ENCODE assay signal across 27 cellular contexts in the genomic region with DNA sequence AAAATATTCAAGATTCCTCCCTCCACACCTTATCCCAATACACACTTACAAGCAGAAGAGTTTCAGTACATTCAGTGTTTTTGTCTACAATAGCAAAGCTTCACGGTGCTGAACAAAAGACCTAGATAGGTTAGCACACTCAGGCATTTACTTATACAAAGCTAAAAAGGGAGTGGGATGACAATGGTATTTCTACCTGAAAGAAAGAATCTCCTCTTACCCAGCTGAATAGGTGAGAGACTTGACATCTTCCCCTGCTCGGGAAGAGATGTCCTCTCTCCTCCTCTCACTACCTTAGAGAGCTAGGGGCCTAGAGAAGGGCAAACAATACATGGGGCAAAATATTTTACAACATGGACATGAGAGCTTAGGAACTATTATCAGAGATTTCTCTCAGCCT.
"Had no signal": no experiment of that assay in that cellular context is flagged by ENCODE, and none has a peak within 500 bp of the region (broad histone marks: within the 10 kb centered on the region; RNA-seq: fewer than 3 reads in every experiment).

No MANE protein-coding gene starts in this region.

- H3K4me3 Mint-ChIP-seq: activated CD4-positive, alpha-beta memory T cell treated with anti-CD3 and anti-CD28 coated beads for 36 hours; activated CD4-positive, alpha-beta T cell treated with anti-CD3 and anti-CD28 coated beads, Interleukin-2, amount 10 ng/mL, durations not matched to agents 24 days and 14 days; activated naive CD4-positive, alpha-beta T cell treated with anti-CD3 and anti-CD28 coated beads for 36 hours; activated naive CD8-positive, alpha-beta T cell treated with anti-CD3 and anti-CD28 coated beads, Interleukin-2, amount 10 ng/mL, durations not matched to agents 7 days and 5 days; activated T-helper 1 cell treated with anti-CD3 and anti-CD28 coated beads, Interleukin-12 subunit alpha, Interleukin-12 subunit beta, Interleukin-2, Interleukin-4 antibody, amounts not matched to agents 30 ng/mL and 10 ng/mL and 1 ng/mL, durations not matched to agents 14 hours and 24 hours and 36 hours had no signal

- H3K4me3 ChIP-seq: ascending aorta, coronary artery, dorsolateral prefrontal cortex, gastrocnemius medialis, spleen, transverse colon had no signal

- H3K27ac ChIP-seq: ascending aorta, brain microvascular endothelial cell, coronary artery, dorsolateral prefrontal cortex, gastrocnemius medialis, spleen, transverse colon, VCaP had no signal

- H3K9me3 Mint-ChIP-seq: activated CD4-positive, alpha-beta memory T cell treated with anti-CD3 and anti-CD28 coated beads for 36 hours; activated CD4-positive, alpha-beta T cell treated with anti-CD3 and anti-CD28 coated beads, Interleukin-2, amount 10 ng/mL, durations not matched to agents 24 days and 14 days; activated naive CD4-positive, alpha-beta T cell treated with anti-CD3 and anti-CD28 coated beads for 36 hours; activated naive CD8-positive, alpha-beta T cell treated with anti-CD3 and anti-CD28 coated beads, Interleukin-2, amount 10 ng/mL, durations not matched to agents 7 days and 5 days; activated T-helper 1 cell treated with anti-CD3 and anti-CD28 coated beads, Interleukin-12 subunit alpha, Interleukin-12 subunit beta, Interleukin-2, Interleukin-4 antibody, amounts not matched to agents 30 ng/mL and 10 ng/mL and 1 ng/mL, durations not matched to agents 14 hours and 24 hours and 36 hours; naive thymus-derived CD4-positive, alpha-beta T cell had no signal

- DNase-seq: activated CD4-positive, alpha-beta memory T cell treated with anti-CD3 and anti-CD28 coated beads for 36 hours; activated CD4-positive, alpha-beta T cell treated with anti-CD3 and anti-CD28 coated beads, Interleukin-2, amount 10 ng/mL, durations not matched to agents 24 days and 14 days; activated CD4-positive, CD25-positive, alpha-beta regulatory T cell treated with anti-CD3 and anti-CD28 coated beads, Interleukin-2, amount 50 U/mL, for 72 hours; activated CD8-positive, alpha-beta memory T cell treated with anti-CD3 and anti-CD28 coated beads, Interleukin-2, amount 50 U/mL, for 4 hours; activated effector memory CD4-positive, alpha-beta T cell treated with anti-CD3 and anti-CD28 coated beads, Interleukin-2, amount 50 U/mL, for 16 hours; activated naive CD4-positive, alpha-beta T cell treated with anti-CD3 and anti-CD28 coated beads for 36 hours; activated naive CD8-positive, alpha-beta T cell treated with anti-CD3 and anti-CD28 coated beads, Interleukin-2, amount 10 ng/mL, durations not matched to agents 7 days and 5 days; activated T-cell treated with anti-CD3 and anti-CD28 coated beads, Interleukin-2, amount 50 U/mL, for 1 hour; brain microvascular endothelial cell; dorsolateral prefrontal cortex; effector memory CD4-positive, alpha-beta T cell; erythroblast; gastrocnemius medialis; glutamatergic neuron; left colon; midbrain; naive thymus-derived CD4-positive, alpha-beta T cell; right cardiac atrium; spleen; stimulated activated naive CD4-positive, alpha-beta T cell; transverse colon had no signal

- H3K27me3 Mint-ChIP-seq: activated CD4-positive, alpha-beta memory T cell treated with anti-CD3 and anti-CD28 coated beads for 36 hours; activated CD4-positive, alpha-beta T cell treated with anti-CD3 and anti-CD28 coated beads, Interleukin-2, amount 10 ng/mL, durations not matched to agents 24 days and 14 days; activated naive CD8-positive, alpha-beta T cell treated with anti-CD3 and anti-CD28 coated beads, Interleukin-2, amount 10 ng/mL, durations not matched to agents 7 days and 5 days; naive thymus-derived CD4-positive, alpha-beta T cell had no signal

- H3K4me1 ChIP-seq: ascending aorta had no signal

- FAIRE-seq: keratinocyte, urothelium cell line had no signal

- ATAC-seq: gastrocnemius medialis; left colon; naive thymus-derived CD4-positive, alpha-beta T cell; right cardiac atrium had no signal

- H3K36me3 ChIP-seq: ascending aorta, brain microvascular endothelial cell, gastrocnemius medialis, spleen, transverse colon had no signal

- H3K27me3 ChIP-seq: ascending aorta, brain microvascular endothelial cell, dorsolateral prefrontal cortex, gastrocnemius medialis, spleen, transverse colon had no signal

- H3K9me3 ChIP-seq: ascending aorta, gastrocnemius medialis, spleen, transverse colon had no signal

- H3K27ac Mint-ChIP-seq: activated CD4-positive, alpha-beta memory T cell treated with anti-CD3 and anti-CD28 coated beads for 36 hours; activated CD4-positive, alpha-beta T cell treated with anti-CD3 and anti-CD28 coated beads, Interleukin-2, amount 10 ng/mL, durations not matched to agents 24 days and 14 days; activated naive CD4-positive, alpha-beta T cell treated with anti-CD3 and anti-CD28 coated beads for 36 hours; activated naive CD8-positive, alpha-beta T cell treated with anti-CD3 and anti-CD28 coated beads, Interleukin-2, amount 10 ng/mL, durations not matched to agents 7 days and 5 days; activated T-helper 1 cell treated with anti-CD3 and anti-CD28 coated beads, Interleukin-12 subunit alpha, Interleukin-12 subunit beta, Interleukin-2, Interleukin-4 antibody, amounts not matched to agents 30 ng/mL and 10 ng/mL and 1 ng/mL, durations not matched to agents 14 hours and 24 hours and 36 hours had no signal
